In genomic region chr7:23098460-23098859, GRCh38 we compare ENCODE assay signal across 1 cellular context.
TF ChIP-seq lines count a peak whose summit lies in the region.

No MANE protein-coding gene starts in this region.

TF ChIP-seq in HepG2, 621 proteins besides CTCF, POLR2A, EP300 and RAD21 (continued from another document):
- no peak for TF ChIP-seq ZNF577 (CRISPR knock-in tag; IDR thresholded peaks at IDR 0.05; ENCODE audit: borderline replicate concordance, low read depth)
- TF ChIP-seq MAFF (IDR thresholded peaks at IDR 0.05; ENCODE audit: low read depth, low read length), result peak; percentile 86
- TF ChIP-seq NBN (conservative IDR thresholded peaks at IDR 0.05), result no peak
